ENCODE assay signal across 2 cellular contexts in genomic region chr19:49364083-49364687, GRCh38.
TF ChIP-seq lines count a peak whose summit lies in the region.

No MANE protein-coding gene starts in this region.

TF ChIP-seq in HCT116, 20 proteins besides CTCF, POLR2A, EP300 and RAD21:
- TF ChIP-seq CBX3 (IDR thresholded peaks at IDR 0.05; ENCODE audit: low read depth) (no peak), SRF (IDR thresholded peaks at IDR 0.05; ENCODE audit: low read depth) (no peak), ZNF274 (IDR thresholded peaks at IDR 0.05; ENCODE audit: low read depth, low read length) (no peak), ELF1 (IDR thresholded peaks at IDR 0.05; ENCODE audit: borderline replicate concordance, low read depth) (no peak), EZH2phosphoT487 (IDR thresholded peaks at IDR 0.05; ENCODE audit: borderline replicate concordance) (no peak), REST (IDR thresholded peaks at IDR 0.05; ENCODE audit: low read depth) (no peak), TCF7L2 (IDR thresholded peaks at IDR 0.05; ENCODE audit: borderline replicate concordance, extremely low read depth, insufficient read depth, insufficient read length) (no peak), POLR2AphosphoS5 (IDR thresholded peaks at IDR 0.05; ENCODE audit: low read depth, low read length) (no peak), ZFX (IDR thresholded peaks at IDR 0.05) (no peak), CEBPB (IDR thresholded peaks at IDR 0.05; ENCODE audit: low read depth) (no peak), FOSL1 (IDR thresholded peaks at IDR 0.05; ENCODE audit: low read depth) (no peak), EZH2 (IDR thresholded peaks at IDR 0.05) (no peak), YY1 (IDR thresholded peaks at IDR 0.05; ENCODE audit: extremely low read depth, insufficient replicate concordance, low read depth, low read length) (no peak), SP1 (IDR thresholded peaks at IDR 0.05; ENCODE audit: low read depth) (no peak), SIN3A (IDR thresholded peaks at IDR 0.05; ENCODE audit: low read depth) (no peak), ZBTB33 (IDR thresholded peaks at IDR 0.05; ENCODE audit: extremely low read depth, insufficient replicate concordance, low read length) (no peak), EGR1 (IDR thresholded peaks at IDR 0.05; ENCODE audit: low read depth) (no peak; the same call in 1 of the 2 replicates)
- TF ChIP-seq, protein P1, sequence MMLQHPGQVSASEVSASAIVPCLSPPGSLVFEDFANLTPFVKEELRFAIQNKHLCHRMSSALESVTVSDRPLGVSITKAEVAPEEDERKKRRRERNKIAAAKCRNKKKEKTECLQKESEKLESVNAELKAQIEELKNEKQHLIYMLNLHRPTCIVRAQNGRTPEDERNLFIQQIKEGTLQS (IDR thresholded peaks at IDR 0.05): no peak
- TF ChIP-seq, protein P2, sequence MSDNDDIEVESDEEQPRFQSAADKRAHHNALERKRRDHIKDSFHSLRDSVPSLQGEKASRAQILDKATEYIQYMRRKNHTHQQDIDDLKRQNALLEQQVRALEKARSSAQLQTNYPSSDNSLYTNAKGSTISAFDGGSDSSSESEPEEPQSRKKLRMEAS (IDR thresholded peaks at IDR 0.05): no peak

TF ChIP-seq in HepG2, 621 proteins besides CTCF, POLR2A, EP300 and RAD21:
- TF ChIP-seq ZNF563 (CRISPR knock-in tag; IDR thresholded peaks at IDR 0.05): peak; percentile 71; the same call in 1 of the 2 replicates
- 0 out of 2 replicates have a peak, but pooled peaks have one; percentile 6 for TF ChIP-seq ZNF234 (CRISPR knock-in tag; conservative IDR thresholded peaks at IDR 0.05)
- TF ChIP-seq, protein P3, sequence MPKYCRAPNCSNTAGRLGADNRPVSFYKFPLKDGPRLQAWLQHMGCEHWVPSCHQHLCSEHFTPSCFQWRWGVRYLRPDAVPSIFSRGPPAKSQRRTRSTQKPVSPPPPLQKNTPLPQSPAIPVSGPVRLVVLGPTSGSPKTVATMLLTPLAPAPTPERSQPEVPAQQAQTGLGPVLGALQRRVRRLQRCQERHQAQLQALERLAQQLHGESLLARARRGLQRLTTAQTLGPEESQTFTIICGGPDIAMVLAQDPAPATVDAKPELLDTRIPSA (CRISPR knock-in tag; IDR thresholded peaks at IDR 0.05; ENCODE audit: borderline replicate concordance): no peak
